In the genomic region with DNA sequence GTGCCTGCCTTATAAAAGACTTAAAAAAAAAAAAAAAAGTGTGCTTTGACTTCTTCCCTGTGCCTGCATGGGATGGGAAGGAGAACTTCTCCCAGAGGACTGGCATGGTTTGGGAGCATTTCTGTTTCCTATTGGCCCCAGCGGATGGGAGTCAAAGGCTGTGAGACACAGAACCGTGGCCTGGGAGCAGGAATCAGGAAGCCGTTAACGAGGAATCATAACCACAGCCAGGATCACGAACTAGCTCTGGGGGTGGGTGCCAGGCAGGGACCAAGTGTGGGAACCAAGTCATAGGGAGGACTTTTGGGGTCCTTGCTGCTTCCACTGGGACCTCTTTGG, we compare ENCODE assay signal across 9 cellular contexts. TPM values are rescaled to one million over a fixed set of nuclear protein-coding genes. Genes with fewer than 3 reads are reported as not detected.
A peak's percentile ranks its signal among the peaks of the same experiment; 100 is the strongest.
DNase-seq lines count a peak whose midpoint lies in the region; ATAC-seq and TF ChIP-seq lines count a peak whose summit lies in the region.
"Had no signal": no experiment of that assay in that cellular context is flagged by ENCODE, and none has a peak within 500 bp of the region (broad histone marks: within the 10 kb centered on the region; RNA-seq: fewer than 3 reads in every experiment).

No MANE protein-coding gene starts in this region.

- peak overlapping the region; percentile 49 for H3K4me3 ChIP-seq in choroid plexus epithelial cell (ENCODE audit: low read depth, low read length)
- H3K4me3 ChIP-seq in testis = no peak overlapping the region
- H3K4me3 ChIP-seq in naive thymus-derived CD4-positive, alpha-beta T cell (ENCODE audit: low read length) = no peak overlapping the region

- peak overlapping the region; percentile 21 to 68 for H3K27ac ChIP-seq in testis
- no peak overlapping the region for H3K27ac ChIP-seq in naive thymus-derived CD4-positive, alpha-beta T cell (ENCODE audit: low read depth, low read length)

- POLR2A ChIA-PET in naive thymus-derived CD4-positive, alpha-beta T cell (lab: Charles Lee) = no interaction called here

- peaks cover 17% of the 10 kb centered on the region for H3K4me1 ChIP-seq in testis
- H3K4me1 ChIP-seq in naive thymus-derived CD4-positive, alpha-beta T cell (ENCODE audit: control insufficient read depth in 2 of 2, insufficient read depth in 2 of 2, low read length in 2 of 2) = peaks cover 14 to 63% of the 10 kb centered on the region in 2 donors

- no peaks in the 10 kb centered on the region for H3K27me3 ChIP-seq in testis
- H3K27me3 ChIP-seq in naive thymus-derived CD4-positive, alpha-beta T cell (ENCODE audit: control insufficient read depth in 2 of 2, insufficient read depth in 2 of 2, low read length in 2 of 2) = no peaks in the 10 kb centered on the region

- H3K36me3 ChIP-seq in testis (ENCODE audit: low read depth, missing control alignments) = no peaks in the 10 kb centered on the region
- H3K36me3 ChIP-seq in naive thymus-derived CD4-positive, alpha-beta T cell (ENCODE audit: control insufficient read depth in 2 of 3, insufficient read depth in 3 of 3, low read length in 3 of 3) = no peaks in the 10 kb centered on the region

- no peak overlapping the region for H3K4me3 Mint-ChIP-seq in naive thymus-derived CD4-positive, alpha-beta T cell
- H3K4me3 Mint-ChIP-seq: activated B cell treated with CpG ODN at 0.5 μM for 24 hours had no signal

- no peaks in the 10 kb centered on the region for H3K27me3 Mint-ChIP-seq in naive thymus-derived CD4-positive, alpha-beta T cell
- H3K27me3 Mint-ChIP-seq: activated B cell treated with CpG ODN at 0.5 μM for 24 hours had no signal

- intact Hi-C loops in left colon (cut with DNase I, micrococcal nuclease) (no loop called here), testis (cut with DNase I; ENCODE audit: low total_unique reads) (no loop called here)
- intact Hi-C loops in naive thymus-derived CD4-positive, alpha-beta T cell (cut with micrococcal nuclease) = no loop called here

- no peaks in the 10 kb centered on the region for H3K9me3 Mint-ChIP-seq in naive thymus-derived CD4-positive, alpha-beta T cell
- H3K9me3 Mint-ChIP-seq: activated B cell treated with CpG ODN at 0.5 μM for 24 hours had no signal

- no peak for TF ChIP-seq CTCF in choroid plexus epithelial cell (conservative IDR thresholded peaks at IDR 0.05; ENCODE audit: low read depth, low read length)
- TF ChIP-seq CTCF in testis (IDR thresholded peaks at IDR 0.05) = no peak

- peak overlapping the region in 3 of 9 donors; percentile 3 to 92 (median 88) for H3K27ac Mint-ChIP-seq in naive thymus-derived CD4-positive, alpha-beta T cell
- H3K27ac Mint-ChIP-seq: activated B cell treated with CpG ODN at 0.5 μM for 24 hours had no signal

- H3K36me3 Mint-ChIP-seq in naive thymus-derived CD4-positive, alpha-beta T cell = peaks cover 0 to 13% (median 4%) of the 10 kb centered on the region in 5 donors

- ATAC-seq in left colon = peak; percentile 67
- ATAC-seq in naive thymus-derived CD4-positive, alpha-beta T cell = no peak

- in situ Hi-C loops in KBM-7 (cut with MboI; ENCODE audit: low pct_unique_long_range_greater_than_20kb, low sequenced_read_pairs) = no loop called here

- 26 to 31% methylated on average over 4 to 5 of the region's 5 CpGs for WGBS in testis, 2 donors

- peak; percentile 27 for DNase-seq in KBM-7
- no peak for DNase-seq in choroid plexus epithelial cell (ENCODE audit: low read depth)
- peak; percentile 60 to 62 for DNase-seq in left colon
- DNase-seq in testis = no peak
- DNase-seq in medulla oblongata (ENCODE audit: extremely low spot score) = no peak
- DNase-seq in naive thymus-derived CD4-positive, alpha-beta T cell = no peak
- DNase-seq in activated naive CD4-positive, alpha-beta T cell (lab: John Stamatoyannopoulos, UW) = no peak
- DNase-seq in NCI-H2171 treated with DMSO at 0.1 percent for 48 hours (lab: John Stamatoyannopoulos, UW) = no peak
- DNase-seq: activated B cell treated with CpG ODN at 0.5 μM for 24 hours had no signal

- H3K4me1 Mint-ChIP-seq in naive thymus-derived CD4-positive, alpha-beta T cell = peaks cover 13 to 53% (median 28%) of the 10 kb centered on the region in 7 donors

- H3K9me3 ChIP-seq in testis = no peaks in the 10 kb centered on the region
- H3K9me3 ChIP-seq in naive thymus-derived CD4-positive, alpha-beta T cell (ENCODE audit: control insufficient read depth in 2 of 3, low read length in 3 of 3) = no peaks in the 10 kb centered on the region

- CTCF ChIA-PET in naive thymus-derived CD4-positive, alpha-beta T cell (lab: Charles Lee) = interaction anchor here (0.6 to 1.6 kb wide), 2 partner anchors 10 to 22 kb away, joined by 3 to 6 read pairs; no protein-coding TSS in a partner anchor

- TF ChIP-seq POLR2A in testis (IDR thresholded peaks at IDR 0.05) = no peak

RNA-seq across cellular contexts. Expression of a gene that starts 0.5 kb away (rescaled TPM):
- total RNA-seq in left colon = 10 to 100 TPM in 1 of 2 donors, 1 to 10 TPM in 1; 9.9 to 14.2 TPM
- total RNA-seq in testis = 10 to 100 TPM; 12.6 to 14.8 TPM
- 15.0 TPM for polyA plus RNA-seq in testis (ENCODE audit: insufficient read depth, low read depth, low replicate concordance)
- 10 to 100 TPM; 12.4 to 27.6 (median 20.2) TPM for total RNA-seq in naive thymus-derived CD4-positive, alpha-beta T cell
- 1 to 10 TPM; 1.1 to 2.4 TPM for polyA plus RNA-seq in naive thymus-derived CD4-positive, alpha-beta T cell

RNA-seq across cellular contexts. Expression of a gene that starts 24.8 kb away (rescaled TPM):
- total RNA-seq in left colon (under 1 TPM in 1 of 2 donors, not detected in 1; 0.17 TPM), testis (10 to 100 TPM; 40.1 to 54.4 TPM)
- polyA plus RNA-seq in testis (ENCODE audit: insufficient read depth, low read depth, low replicate concordance) = 26.8 TPM
- total RNA-seq in naive thymus-derived CD4-positive, alpha-beta T cell = 10 to 100 TPM in 2 of 5 experiments, 1 to 10 TPM in 3; 3.9 to 30.4 (median 6.4) TPM
- polyA plus RNA-seq in naive thymus-derived CD4-positive, alpha-beta T cell = 1 to 10 TPM; 5.8 to 9.5 TPM

RNA-seq across cellular contexts. Expression of a gene that starts 37.8 kb away (rescaled TPM):
- total RNA-seq in left colon (1 to 10 TPM; 2.9 to 7.0 TPM), testis (1 to 10 TPM in 1 of 2 donors, under 1 TPM in 1; 0.74 to 1.5 TPM)
- polyA plus RNA-seq in testis (ENCODE audit: insufficient read depth, low read depth, low replicate concordance) = 2.9 TPM
- 100 to 1,000 TPM in 2 of 5 experiments, 10 to 100 TPM in 3; 14.3 to 209 (median 44.1) TPM for total RNA-seq in naive thymus-derived CD4-positive, alpha-beta T cell
- polyA plus RNA-seq in naive thymus-derived CD4-positive, alpha-beta T cell = 10 to 100 TPM; 13.6 to 20.2 TPM

RNA-seq across cellular contexts. Expression of a gene that starts 56.5 kb away (rescaled TPM):
- total RNA-seq in left colon (10 to 100 TPM; 20.9 to 22.6 TPM), testis (10 to 100 TPM in 1 of 2 donors, 1 to 10 TPM in 1; 1.2 to 10.7 TPM)
- 15.5 TPM for polyA plus RNA-seq in testis (ENCODE audit: insufficient read depth, low read depth, low replicate concordance)
- 100 to 1,000 TPM; 263 to 886 (median 301) TPM for total RNA-seq in naive thymus-derived CD4-positive, alpha-beta T cell
- 100 to 1,000 TPM; 838 to 852 TPM for polyA plus RNA-seq in naive thymus-derived CD4-positive, alpha-beta T cell

Comparison
In these comparisons a context has a peak if more than half of its experiments do, and no peak if none do; other contexts are left out.
1. DNase-seq: peak in KBM-7 (single experiment) and left colon (2 of 2); none in choroid plexus epithelial cell (single experiment), testis (single experiment), medulla oblongata (single experiment), naive thymus-derived CD4-positive, alpha-beta T cell (0 of 9), activated naive CD4-positive, alpha-beta T cell (0 of 4) and NCI-H2171 treated with DMSO at 0.1 percent for 48 hours (single experiment).
2. RNA of a gene that starts 24.8 kb away (total RNA-seq): 40.1 to 54.4 TPM in testis and 3.9 to 30.4 TPM in naive thymus-derived CD4-positive, alpha-beta T cell; 0.17 TPM in left colon; every median in the first group is over 4 times any median in the second.